In the genomic region with DNA sequence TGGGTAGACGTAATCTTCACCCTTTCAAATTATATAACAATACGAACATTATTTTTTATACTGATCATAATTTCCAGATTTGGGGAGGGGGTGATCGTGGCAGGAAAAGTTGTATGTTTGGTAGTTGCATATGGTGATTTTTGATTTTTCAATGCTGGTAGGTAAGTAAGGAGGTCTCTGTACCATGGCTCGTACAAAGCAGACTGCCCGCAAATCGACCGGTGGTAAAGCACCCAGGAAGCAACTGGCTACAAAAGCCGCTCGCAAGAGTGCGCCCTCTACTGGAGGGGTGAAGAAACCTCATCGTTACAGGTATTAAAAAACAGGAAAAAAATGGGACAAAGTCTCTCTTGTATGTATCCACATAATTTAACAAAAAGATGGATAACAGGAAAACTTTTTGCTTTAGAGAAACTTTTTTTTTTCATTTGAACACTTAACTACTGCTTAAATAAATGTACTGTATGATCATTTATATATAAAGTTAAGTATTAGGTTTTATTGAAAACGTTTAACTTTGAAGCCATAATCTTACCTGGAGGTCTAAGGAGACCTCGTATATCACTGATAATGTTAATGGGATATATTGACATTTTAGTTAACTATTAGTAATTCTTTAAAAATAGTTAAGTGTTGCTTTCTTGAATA, we compare ENCODE assay signal across 8 cellular contexts. TPM values are rescaled to one million over a fixed set of nuclear protein-coding genes. Genes with fewer than 3 reads are reported as not detected.
DNase-seq lines count a peak whose midpoint lies in the region; ATAC-seq, FAIRE-seq and TF ChIP-seq lines count a peak whose summit lies in the region.

No MANE protein-coding gene starts in this region.

- H2AFZ ChIP-seq in K562 (ENCODE audit: low read depth, low read length): no peak overlapping the region
- H2AFZ ChIP-seq in HepG2 (ENCODE audit: low read length): no peak overlapping the region

- H3K4me3 ChIP-seq in NT2/D1 (ENCODE audit: insufficient read length, low read depth): peak overlapping the region; percentile 91
- peak overlapping the region; percentile 94 for H3K4me3 ChIP-seq in K562
- peak overlapping the region; percentile 89 to 97 (median 95) for H3K4me3 ChIP-seq in HepG2 (replicated peaks in 1 of 3; ENCODE audit: insufficient read depth in 1 of 3, low read depth in 2 of 3, low read length in 3 of 3)
- peak overlapping the region; percentile 86 for H3K4me3 ChIP-seq in thoracic aorta

- H3K9me3 ChIP-seq in NT2/D1 (ENCODE audit: insufficient read depth, low read length) (no peaks in the 10 kb centered on the region), K562 (replicated peaks; ENCODE audit: control insufficient read depth, insufficient read depth, low read depth, low read length) (no peaks in the 10 kb centered on the region; the same call in 1 of the 2 replicates), HepG2 (ENCODE audit: low read length) (no peaks in the 10 kb centered on the region), thoracic aorta (no peaks in the 10 kb centered on the region)

- H3K9me1 ChIP-seq in K562 (ENCODE audit: control insufficient read depth, insufficient read depth, low read length): peaks cover 8% of the 10 kb centered on the region

- H3K79me2 ChIP-seq in K562 (ENCODE audit: control insufficient read depth, insufficient read depth, low read length) (peaks cover 78% of the 10 kb centered on the region), HepG2 (ENCODE audit: insufficient read depth, low read length) (peaks cover 66% of the 10 kb centered on the region)

- peak overlapping the region; percentile 98 for H3K27ac Mint-ChIP-seq in stimulated activated naive CD8-positive, alpha-beta T cell treated with anti-CD3 and anti-CD28 coated beads, Interleukin-15, Interleukin-2, amounts not matched to agents 100 ng/mL and 50 ng/mL, for 24 hours

- H3K27me3 ChIP-seq in NT2/D1 (ENCODE audit: insufficient read depth, insufficient read length) (no peaks in the 10 kb centered on the region), K562 (ENCODE audit: control insufficient read depth in 2 of 2, insufficient read depth in 2 of 2, low read length in 2 of 2) (no peaks in the 10 kb centered on the region), HepG2 (ENCODE audit: control insufficient read depth in 1 of 2, insufficient read depth in 2 of 2, low read length in 2 of 2) (no peaks in the 10 kb centered on the region; a peak in 1 of 5 replicates), thoracic aorta (replicated peaks; ENCODE audit: insufficient read depth) (no peaks in the 10 kb centered on the region)

- no peak for ATAC-seq in stimulated activated naive CD8-positive, alpha-beta T cell treated with anti-CD3 and anti-CD28 coated beads, Interleukin-15, Interleukin-2, amounts not matched to agents 100 U/mL and 50 U/mL, for 24 hours
- peak; percentile 27 for ATAC-seq in K562
- no peak for ATAC-seq in HepG2
- ATAC-seq in thoracic aorta (ENCODE audit: insufficient number of reproducible peaks, low FRiP score, low read depth): no peak
- ATAC-seq in GM21423 (IDR thresholded peaks at IDR 0.05; ENCODE audit: unreplicated experiment): no peak
- no peak for ATAC-seq in GM18858 (IDR thresholded peaks at IDR 0.05; ENCODE audit: unreplicated experiment)

- no peak for DNase-seq in stimulated activated naive CD8-positive, alpha-beta T cell treated with anti-CD3 and anti-CD28 coated beads, Interleukin-15, Interleukin-2, amounts not matched to agents 100 U/mL and 50 U/mL, for 24 hours
- no peak for DNase-seq in NT2/D1 (ENCODE audit: low read depth, low spot score)
- DNase-seq in K562 (ENCODE audit: extremely low read depth in 1 of 4, low spot score in 3 of 4): no peak
- peak; percentile 20 for DNase-seq in HepG2 (ENCODE audit: low spot score)
- DNase-seq in thoracic aorta (ENCODE audit: low spot score): no peak

- H3K27ac ChIP-seq in K562 (ENCODE audit: extremely low read depth, low read depth, low read length) (peak overlapping the region; percentile 97), HepG2 (ENCODE audit: extremely low read length, insufficient read depth, low read length) (peak overlapping the region; percentile 99), thoracic aorta (peak overlapping the region; percentile 94 to 99)

- intact Hi-C loops in K562 (cut with micrococcal nuclease) (loop anchor here (1.0 to 5.0 kb wide), 6 partner anchors 47 to 252 kb away; partner anchors contain the start of genes EPHX1 and SDE2), HepG2 (cut with micrococcal nuclease; ENCODE audit: unreplicated experiment) (loop anchor here (2.0 to 5.0 kb wide), 2 partner anchors 37 to 57 kb away; no protein-coding TSS in a partner anchor)

- H3K4me1 ChIP-seq in NT2/D1 (ENCODE audit: insufficient read depth, insufficient read length): no peaks in the 10 kb centered on the region
- peaks cover 7 to 24% of the 10 kb centered on the region in 2 experiments for H3K4me1 ChIP-seq in K562 (replicated peaks in 1 of 2; ENCODE audit: control insufficient read depth in 2 of 2, insufficient read depth in 2 of 2, low read length in 2 of 2)
- H3K4me1 ChIP-seq in HepG2 (ENCODE audit: insufficient read depth, low read length): peaks cover 39% of the 10 kb centered on the region
- peaks cover 14 to 60% of the 10 kb centered on the region in 2 donors for H3K4me1 ChIP-seq in thoracic aorta (ENCODE audit: control insufficient read depth in 1 of 2, low read depth in 2 of 2)

- H3K9ac ChIP-seq in NT2/D1 (ENCODE audit: insufficient read length, low read depth): peak overlapping the region; percentile 94
- peak overlapping the region in 1 of 2 experiments; percentile 94; a peak in 3 of 4 replicates for H3K9ac ChIP-seq in K562 (ENCODE audit: insufficient read depth in 1 of 2, low read depth in 2 of 2, low read length in 2 of 2)
- H3K9ac ChIP-seq in HepG2 (ENCODE audit: insufficient read depth, low read depth, low read length): peak overlapping the region; percentile 96

- peaks cover 58% of the 10 kb centered on the region for H3K4me1 Mint-ChIP-seq in stimulated activated naive CD8-positive, alpha-beta T cell treated with anti-CD3 and anti-CD28 coated beads, Interleukin-15, Interleukin-2, amounts not matched to agents 100 ng/mL and 50 ng/mL, for 24 hours (ENCODE audit: low read depth)

- H3K9me3 Mint-ChIP-seq in stimulated activated naive CD8-positive, alpha-beta T cell treated with anti-CD3 and anti-CD28 coated beads, Interleukin-15, Interleukin-2, amounts not matched to agents 100 ng/mL and 50 ng/mL, for 24 hours: no peaks in the 10 kb centered on the region

- H3K4me3 Mint-ChIP-seq in stimulated activated naive CD8-positive, alpha-beta T cell treated with anti-CD3 and anti-CD28 coated beads, Interleukin-15, Interleukin-2, amounts not matched to agents 100 ng/mL and 50 ng/mL, for 24 hours: peak overlapping the region; percentile 100

- CTCF ChIA-PET in K562 (lab: Yijun Ruan, JAX; ENCODE audit: low intra/inter-chr PET ratio) (interaction anchor here (0.7 to 3.3 kb wide), 13 partner anchors 46 to 590 kb away, joined by 3 to 56 read pairs (median 4); partner anchors contain the start of gene SDE2), HepG2 (lab: Yijun Ruan, JAX; ENCODE audit: low intra/inter-chr PET ratio, low total read pairs) (interaction anchor here (1.5 to 3.3 kb wide), 2 partner anchors 57 to 77 kb away, joined by 3 to 32 read pairs; no protein-coding TSS in a partner anchor)

- H3K36me3 ChIP-seq in NT2/D1 (ENCODE audit: insufficient read depth, insufficient read length, low read length) (peaks cover 43% of the 10 kb centered on the region), K562 (ENCODE audit: control insufficient read depth, insufficient read depth, low read length) (peaks cover 49% of the 10 kb centered on the region), HepG2 (replicated peaks in 1 of 2; ENCODE audit: control insufficient read depth in 1 of 2, insufficient read depth in 2 of 2, low read length in 2 of 2) (peaks cover 8 to 40% of the 10 kb centered on the region in 2 experiments), thoracic aorta (peaks cover 14% of the 10 kb centered on the region)

- TF ChIP-seq CTCF in K562 (IDR thresholded peaks at IDR 0.05 in 2 of 3, conservative IDR thresholded peaks at IDR 0.05 in 1 of 3; ENCODE audit: insufficient read depth in 2 of 3, low read depth in 1 of 3, low read length in 3 of 3): peak; percentile 61 to 85 (median 61)
- TF ChIP-seq CTCF in HepG2 (CRISPR knock-in tag; IDR thresholded peaks at IDR 0.05): peak; percentile 68
- TF ChIP-seq CTCF in thoracic aorta (IDR thresholded peaks at IDR 0.05): peak; percentile 71

- in situ Hi-C loops in K562 (cut with MboI) (no loop called here), HepG2 (cut with HindIII; ENCODE audit: extremely low pct_ligation_motif_present, low pct_unique_long_range_greater_than_20kb) (no loop called here)

- POLR2A ChIA-PET in K562 (lab: Yijun Ruan, JAX): interaction anchor here (0.6 to 3.9 kb wide), 30 partner anchors 9 to 581 kb away, joined by 3 to 100 read pairs (median 4); partner anchors contain the start of gene SDE2
- POLR2A ChIA-PET in HepG2 (lab: Yijun Ruan, JAX): interaction anchor here (0.5 to 3.9 kb wide), 15 partner anchors 9 to 262 kb away, joined by 3 to 45 read pairs (median 5); partner anchors contain the start of gene SDE2

- no peaks in the 10 kb centered on the region for H3K27me3 Mint-ChIP-seq in stimulated activated naive CD8-positive, alpha-beta T cell treated with anti-CD3 and anti-CD28 coated beads, Interleukin-15, Interleukin-2, amounts not matched to agents 100 ng/mL and 50 ng/mL, for 24 hours

- TF ChIP-seq EP300 in K562 (IDR thresholded peaks at IDR 0.05; ENCODE audit: low read length) (no peak), HepG2 (IDR thresholded peaks at IDR 0.05; ENCODE audit: low read depth in 2 of 2, low read length in 2 of 2) (no peak), HepG2 (CRISPR knock-in tag; IDR thresholded peaks at IDR 0.05; ENCODE audit: borderline replicate concordance) (no peak)

- TF ChIP-seq POLR2A in K562 (conservative IDR thresholded peaks at IDR 0.05) (peak; percentile 76), HepG2 (IDR thresholded peaks at IDR 0.05; ENCODE audit: insufficient read depth in 1 of 2, low read depth in 2 of 2, low read length in 2 of 2) (no peak)

- no peak for FAIRE-seq in K562 (lab: Jason Lieb, UNC)
- no peak for FAIRE-seq in HepG2 (lab: Jason Lieb, UNC)

- H3K4me2 ChIP-seq in K562 (ENCODE audit: insufficient read depth, low read length) (peak overlapping the region; percentile 83), HepG2 (ENCODE audit: low read depth, low read length) (peak overlapping the region; percentile 78)

- WGBS in K562 (ENCODE audit: insufficient coverage, low coverage, missing lambda C conversion rate): 0% methylated on average over 10 of the region's 13 CpGs
- 3% methylated on average over 13 of the region's 13 CpGs for WGBS in HepG2 (ENCODE audit: low lambda C conversion rate)

- H3K36me3 Mint-ChIP-seq in stimulated activated naive CD8-positive, alpha-beta T cell treated with anti-CD3 and anti-CD28 coated beads, Interleukin-15, Interleukin-2, amounts not matched to agents 100 ng/mL and 50 ng/mL, for 24 hours (ENCODE audit: low read depth): peaks cover 52% of the 10 kb centered on the region

- BruUV-seq in K562 (replicated peaks; lab: Mats Ljungman, UMichigan): no TSS peak
- no TSS peak for BruUV-seq in HepG2 (replicated peaks; lab: Mats Ljungman, UMichigan)

- peaks cover 50% of the 10 kb centered on the region for H4K20me1 ChIP-seq in K562 (replicated peaks; ENCODE audit: control insufficient read depth, insufficient read depth, low read length)
- peaks cover 54% of the 10 kb centered on the region for H4K20me1 ChIP-seq in HepG2 (ENCODE audit: insufficient read depth, low read length)

- TF ChIP-seq RAD21 in K562 (CRISPR knock-in tag; conservative IDR thresholded peaks at IDR 0.05 in 1 of 2, IDR thresholded peaks at IDR 0.05 in 1 of 2) (peak; percentile 41 to 53; a peak in 3 of 4 replicates), HepG2 (CRISPR knock-in tag; IDR thresholded peaks at IDR 0.05) (peak; percentile 15; the same call in 1 of the 2 replicates)

RNA-seq across cellular contexts. Expression of gene H3-3A, which starts 1.8 kb away (rescaled TPM):
- total RNA-seq in K562 (2011; cell fraction: chromatin; rRNA removed; ENCODE audit: low replicate concordance): 33.3 and 126 TPM in 2 replicates
- 45.1 and 46.9 TPM in 2 replicates for total RNA-seq in K562 (2011; cell fraction: nucleolus; rRNA removed)
- 88.2 and 158 TPM in 2 replicates for total RNA-seq in K562 (2011; cell fraction: nucleoplasm; rRNA removed)
- 412 and 510 TPM in 2 replicates for total RNA-seq in K562 (2014; rRNA removed)
- total RNA-seq in K562 (2014; rRNA removed; fragmentation: Illumina TruSeq; extraction: Trizol): 517 and 565 TPM in 2 replicates
- 394 and 426 TPM in 2 replicates for total RNA-seq in K562 (2015; rRNA removed; fragmentation: Illumina TruSeq; extraction: Trizol)
- total RNA-seq in K562 (2021): 808 and 835 TPM in 2 replicates
- 812 and 877 TPM in 2 replicates for polyA plus RNA-seq in K562 (2011; rRNA removed)
- polyA plus RNA-seq in K562 (2011; cell fraction: cytosol; rRNA removed): 605 and 678 TPM in 2 replicates
- polyA plus RNA-seq in K562 (2011; cell fraction: nucleus; rRNA removed): 136 and 194 TPM in 2 replicates
- 834 and 880 TPM in 2 replicates for polyA plus RNA-seq in K562 (2012)
- polyA plus RNA-seq in K562 (2014; fragmentation: Illumina TruSeq; extraction: Trizol): 758 and 923 TPM in 2 replicates
- polyA plus RNA-seq in K562 (2014; fragmentation: Nextera tagmentation; extraction: Ambion mirVana): 100 to 1,000 TPM; 543 to 591 TPM
- polyA plus RNA-seq in K562 (2014; rRNA removed): 975 and 1,083 TPM in 2 replicates
- 127 and 157 TPM in 2 replicates for polyA minus RNA-seq in K562 (2011; rRNA and poly(A)+ RNA removed)
- polyA minus RNA-seq in K562 (2011; cell fraction: cytosol; rRNA and poly(A)+ RNA removed): 116 and 160 TPM in 2 replicates
- polyA minus RNA-seq in K562 (2011; cell fraction: nucleus; rRNA and poly(A)+ RNA removed): 24.4 and 52.3 TPM in 2 replicates
- total RNA-seq in HepG2 (2016; rRNA removed; fragmentation: Illumina TruSeq; extraction: Trizol): 221 and 312 TPM in 2 replicates
- 48.7 and 49.7 TPM in 2 replicates for total RNA-seq in HepG2 (2016; cell fraction: cytosol; rRNA removed; fragmentation: Illumina TruSeq; extraction: Trizol; ENCODE audit: low read depth)
- 221 and 332 TPM in 2 replicates for total RNA-seq in HepG2 (2016; cell fraction: insoluble cytoplasmic fraction; rRNA removed; fragmentation: Illumina TruSeq; extraction: Trizol)
- total RNA-seq in HepG2 (2016; cell fraction: membrane; rRNA removed; fragmentation: Illumina TruSeq; extraction: Trizol): 115 and 120 TPM in 2 replicates
- total RNA-seq in HepG2 (2016; cell fraction: nucleus; rRNA removed; fragmentation: Illumina TruSeq; extraction: Trizol): 113 and 117 TPM in 2 replicates
- polyA plus RNA-seq in HepG2 (2011; rRNA removed): 244 and 320 TPM in 2 replicates
- 305 and 322 TPM in 2 replicates for polyA plus RNA-seq in HepG2 (2011; cell fraction: cytosol; rRNA removed)
- 46.1 and 49.0 TPM in 2 replicates for polyA plus RNA-seq in HepG2 (2011; cell fraction: nucleus; rRNA removed)
- polyA plus RNA-seq in HepG2 (2012): 222 and 335 TPM in 2 replicates
- 115 and 127 TPM in 2 replicates for polyA plus RNA-seq in HepG2 (2016; cell fraction: cytosol; fragmentation: Illumina TruSeq; extraction: Trizol; ENCODE audit: low read depth)
- polyA plus RNA-seq in HepG2 (2016; cell fraction: insoluble cytoplasmic fraction; fragmentation: Illumina TruSeq; extraction: Trizol; ENCODE audit: low read depth): 671 and 752 TPM in 2 replicates
- polyA plus RNA-seq in HepG2 (2016; cell fraction: membrane; fragmentation: Illumina TruSeq; extraction: Trizol; ENCODE audit: low read depth): 212 and 224 TPM in 2 replicates
- 301 and 310 TPM in 2 replicates for polyA plus RNA-seq in HepG2 (2016; cell fraction: nucleus; fragmentation: Illumina TruSeq; extraction: Trizol; ENCODE audit: insufficient read depth, low read depth)
- 36.8 and 90.2 TPM in 2 replicates for polyA minus RNA-seq in HepG2 (2011; rRNA and poly(A)+ RNA removed; ENCODE audit: low replicate concordance)
- 57.0 and 59.4 TPM in 2 replicates for polyA minus RNA-seq in HepG2 (2011; cell fraction: cytosol; rRNA and poly(A)+ RNA removed)
- polyA minus RNA-seq in HepG2 (2011; cell fraction: nucleus; rRNA and poly(A)+ RNA removed): 29.9 and 35.4 TPM in 2 replicates
- total RNA-seq in thoracic aorta: 100 to 1,000 TPM; 226 to 258 TPM
